ENCODE assay signal across 8 cellular contexts in genomic region chr7:4684826-4685225, GRCh38. TPM values are rescaled to one million over a fixed set of nuclear protein-coding genes. Genes with fewer than 3 reads are reported as not detected.
A peak's percentile ranks its signal among the peaks of the same experiment; 100 is the strongest.
DNase-seq lines count a peak whose midpoint lies in the region; ATAC-seq and TF ChIP-seq lines count a peak whose summit lies in the region.

No MANE protein-coding gene starts in this region.

- H3K27ac ChIP-seq in skeletal muscle tissue (ENCODE audit: low read depth, low read length), result peak overlapping the region; percentile 93

- peaks cover 55% of the 10 kb centered on the region for H3K4me1 Mint-ChIP-seq in activated B cell treated with CpG ODN at 0.5 μM for 24 hours

- H3K4me1 ChIP-seq in HAP-1 (peaks cover 6% of the 10 kb centered on the region), skeletal muscle tissue (ENCODE audit: control insufficient read depth in 3 of 3, insufficient read depth in 3 of 3, low read length in 3 of 3) (peaks cover 22 to 29% (median 26%) of the 10 kb centered on the region in 3 donors)

- peaks cover 15% of the 10 kb centered on the region for H3K36me3 Mint-ChIP-seq in activated B cell treated with CpG ODN at 0.5 μM for 24 hours (ENCODE audit: low read depth)

- CTCF ChIA-PET in activated B cell treated with CpG ODN at 0.5 μM for 24 hours (lab: Charles Lee), result interaction anchor here (0.8 kb wide), 1 partner anchor 43 kb away, joined by 3 read pairs; no protein-coding TSS in a partner anchor

- H3K27me3 Mint-ChIP-seq in activated B cell treated with CpG ODN at 0.5 μM for 24 hours, result no peaks in the 10 kb centered on the region

- no peaks in the 10 kb centered on the region for H3K9me3 ChIP-seq in HAP-1
- no peaks in the 10 kb centered on the region for H3K9me3 ChIP-seq in skeletal muscle tissue (ENCODE audit: control insufficient read depth in 3 of 3, low read length in 3 of 3)

- H3K27me3 ChIP-seq in HAP-1 (ENCODE audit: low read depth) (no peaks in the 10 kb centered on the region), skeletal muscle tissue (ENCODE audit: control insufficient read depth in 3 of 3, insufficient read depth in 3 of 3, low read length in 3 of 3) (no peaks in the 10 kb centered on the region)

- no peak for TF ChIP-seq CTCF in activated B cell treated with CpG ODN at 0.5 μM for 24 hours (IDR thresholded peaks at IDR 0.05)
- no peak for TF ChIP-seq CTCF in fibroblast of villous mesenchyme (IDR thresholded peaks at IDR 0.05; ENCODE audit: insufficient read depth, low read depth, low read length)

- H3K9ac ChIP-seq in skeletal muscle tissue (ENCODE audit: low read depth in 1 of 3, low read length in 3 of 3), result peak overlapping the region; percentile 88 to 92 (median 89)

- intact Hi-C loops in activated B cell treated with CpG ODN at 0.5 μM for 24 hours (cut with micrococcal nuclease), result loop anchor here (1.0 kb wide), 3 partner anchors 27 to 60 kb away; no protein-coding TSS in a partner anchor

- no peak for ATAC-seq in activated B cell treated with CpG ODN at 0.5 μM for 24 hours (ENCODE audit: low read depth)
- ATAC-seq in HG02759 (IDR thresholded peaks at IDR 0.05; ENCODE audit: unreplicated experiment), result no peak

- peak overlapping the region; percentile 92 for H3K4me3 Mint-ChIP-seq in activated B cell treated with CpG ODN at 0.5 μM for 24 hours

- H3K27ac Mint-ChIP-seq in activated B cell treated with CpG ODN at 0.5 μM for 24 hours, result peak overlapping the region; percentile 95

- DNase-seq in HAP-1 (ENCODE audit: low spot score in 2 of 2), result no peak
- DNase-seq in activated B cell treated with CpG ODN at 0.5 μM for 24 hours, result no peak
- no peak for DNase-seq in fibroblast of villous mesenchyme (ENCODE audit: low read depth)
- no peak for DNase-seq in germinal center (ENCODE audit: low spot score)
- no peak for DNase-seq in stimulated activated CD4-positive, alpha-beta T cell treated with anti-CD3 and anti-CD28 coated beads, Interleukin-1b, Interleukin-23, amount 100 ng/mL, for 48 hours
- DNase-seq in SIG-M5 (lab: John Stamatoyannopoulos, UW), result no peak

- in situ Hi-C loops in HAP-1 (cut with MboI; ENCODE audit: low sequenced_read_pairs), result loop anchor here (5.0 kb wide), 1 partner anchor 67 kb away; no protein-coding TSS in a partner anchor

- H3K9me3 Mint-ChIP-seq in activated B cell treated with CpG ODN at 0.5 μM for 24 hours, result no peaks in the 10 kb centered on the region

- H3K36me3 ChIP-seq in HAP-1 (replicated peaks) (peaks cover 6% of the 10 kb centered on the region; the same call in 1 of the 2 replicates), skeletal muscle tissue (ENCODE audit: control insufficient read depth in 3 of 3, insufficient read depth in 3 of 3, low read length in 3 of 3) (peaks cover 0 to 4% (median 0%) of the 10 kb centered on the region in 3 donors)

- POLR2A ChIA-PET in activated B cell treated with CpG ODN at 0.5 μM for 24 hours (lab: Charles Lee), result interaction anchor here (0.6 to 6.1 kb wide), 8 partner anchors 29 to 1088 kb away, joined by 4 to 151 read pairs (median 6); partner anchors contain the start of gene AP5Z1

- H3K4me3 ChIP-seq in HAP-1 (peak overlapping the region; percentile 68), fibroblast of villous mesenchyme (ENCODE audit: low read depth, low read length) (peak overlapping the region; percentile 87), skeletal muscle tissue (ENCODE audit: low read length in 3 of 3) (peak overlapping the region; percentile 8 to 88 (median 83))

RNA-seq across cellular contexts. Expression of gene FOXK1, which starts 2.7 kb away (rescaled TPM):
- total RNA-seq in activated B cell treated with CpG ODN at 0.5 μM for 24 hours (37.5 and 42.7 TPM in 2 replicates), fibroblast of villous mesenchyme (30.6 and 32.8 TPM in 2 replicates), skeletal muscle tissue (17.2 TPM)
